Comparison of ENCODE assay signal across 1 cellular context in the genomic region with DNA sequence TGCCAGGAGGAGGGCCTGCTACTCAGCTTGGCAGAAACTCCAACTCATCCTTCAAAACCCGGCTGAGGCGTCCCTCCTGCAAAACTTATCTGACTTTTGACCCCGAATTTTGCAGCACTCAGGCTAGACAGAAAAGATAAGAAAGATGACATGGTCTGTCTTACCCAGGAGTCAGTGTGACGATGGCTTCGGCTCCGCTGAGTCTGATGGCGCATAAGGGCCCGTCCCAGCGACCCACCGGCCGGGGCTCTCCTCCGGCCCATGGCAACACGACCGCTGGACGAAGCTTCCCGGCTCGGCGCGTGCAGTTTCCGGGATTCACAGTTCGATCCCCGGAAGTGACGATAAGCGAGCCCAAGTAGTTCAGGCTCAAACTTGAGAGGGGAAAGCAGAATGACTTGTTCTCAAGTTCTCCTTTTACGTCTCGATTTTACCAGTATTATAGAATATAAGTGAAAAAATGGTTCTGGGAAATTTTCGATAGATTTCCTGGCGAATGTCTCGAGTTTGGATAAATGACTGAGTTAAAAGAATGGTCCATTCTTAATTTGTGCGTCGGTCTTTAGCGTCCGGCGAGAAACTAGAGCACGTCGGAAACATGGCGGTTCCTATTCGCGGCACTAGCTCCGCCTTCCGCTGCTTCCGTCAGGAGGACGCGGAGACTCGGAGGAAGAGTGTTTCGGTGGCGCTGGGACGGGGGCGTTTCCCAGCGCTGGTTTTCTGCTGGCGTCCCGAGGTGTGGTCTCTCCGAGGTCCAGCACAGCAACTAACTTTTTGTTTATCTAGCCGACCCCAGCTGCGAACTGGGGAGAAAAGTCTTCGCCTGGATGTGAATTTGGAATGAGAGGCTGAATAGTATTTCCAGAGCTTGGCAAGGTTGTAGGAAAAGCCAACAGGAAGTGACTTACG.
TF ChIP-seq lines count a peak whose summit lies in the region.

LSG1 (minus strand) TSS at position 292 of the 909 bp plus-strand sequence; CDS start at position 263, 29 bp downstream.

TF ChIP-seq in HEK293, 187 proteins besides CTCF, POLR2A, EP300 and RAD21 (continued from another document and continues in another):
- TF ChIP-seq ZBTB49 (tag by site-specific recombination; IDR thresholded peaks at IDR 0.05; ENCODE audit: low read depth) (no peak), ZNF560 (tag by site-specific recombination; IDR thresholded peaks at IDR 0.05; ENCODE audit: borderline replicate concordance) (no peak), GLI4 (tag by site-specific recombination; IDR thresholded peaks at IDR 0.05) (peak; percentile 91), ZNF473 (tag by site-specific recombination; IDR thresholded peaks at IDR 0.05) (no peak), ZNF530 (tag by site-specific recombination; IDR thresholded peaks at IDR 0.05; ENCODE audit: low read depth) (no peak), KLF8 (tag by site-specific recombination; IDR thresholded peaks at IDR 0.05) (peak; percentile 95), ZNF426 (tag by site-specific recombination; IDR thresholded peaks at IDR 0.05) (no peak), ZNF132 (tag by site-specific recombination; IDR thresholded peaks at IDR 0.05; ENCODE audit: borderline replicate concordance) (no peak), KLF1 (tag by site-specific recombination; IDR thresholded peaks at IDR 0.05) (peak; percentile 65; the same call in 1 of the 2 replicates), ZBTB8A (tag by site-specific recombination; IDR thresholded peaks at IDR 0.05) (peak; percentile 52), ZNF645 (tag by site-specific recombination; IDR thresholded peaks at IDR 0.05) (no peak), ZNF792 (tag by site-specific recombination; IDR thresholded peaks at IDR 0.05) (no peak), TCF7L2 (IDR thresholded peaks at IDR 0.05; ENCODE audit: borderline replicate concordance, low read depth, low read length) (no peak; the same call in 1 of the 2 replicates), ZNF658 (tag by site-specific recombination; IDR thresholded peaks at IDR 0.05) (no peak), ZNF660 (tag by site-specific recombination; IDR thresholded peaks at IDR 0.05) (peak; percentile 99), ZNF239 (tag by site-specific recombination; IDR thresholded peaks at IDR 0.05) (no peak), ZNF366 (tag by site-specific recombination; conservative IDR thresholded peaks at IDR 0.05) (peak; percentile 33; the same call in 1 of the 2 replicates), ZNF138 (tag by site-specific recombination; IDR thresholded peaks at IDR 0.05; ENCODE audit: borderline replicate concordance) (no peak), ZSCAN30 (tag by site-specific recombination; IDR thresholded peaks at IDR 0.05) (peak; percentile 98), SCRT1 (tag by site-specific recombination; IDR thresholded peaks at IDR 0.05; ENCODE audit: borderline replicate concordance) (no peak), PBX3 (CRISPR knock-in tag; IDR thresholded peaks at IDR 0.05) (no peak), ZNF654 (tag by site-specific recombination; IDR thresholded peaks at IDR 0.05; ENCODE audit: low read depth) (peak; percentile 22; the same call in 1 of the 2 replicates), ZNF624 (tag by site-specific recombination; IDR thresholded peaks at IDR 0.05) (no peak), ZNF121 (tag by site-specific recombination; IDR thresholded peaks at IDR 0.05) (0 out of 2 replicates have a peak, but pooled peaks have one; percentile 11), ZNF202 (tag by site-specific recombination; IDR thresholded peaks at IDR 0.05; ENCODE audit: borderline replicate concordance) (no peak), ZNF37A (tag by site-specific recombination; IDR thresholded peaks at IDR 0.05) (no peak), ZNF692 (tag by site-specific recombination; IDR thresholded peaks at IDR 0.05) (peak; percentile 78), ZNF747 (tag by site-specific recombination; IDR thresholded peaks at IDR 0.05) (no peak), ZNF157 (tag by site-specific recombination; IDR thresholded peaks at IDR 0.05) (no peak), ZBTB20 (tag by site-specific recombination; IDR thresholded peaks at IDR 0.05) (no peak), ZNF155 (tag by site-specific recombination; IDR thresholded peaks at IDR 0.05) (no peak), ZNF266 (tag by site-specific recombination; IDR thresholded peaks at IDR 0.05; ENCODE audit: low read depth) (no peak), BCL11B (tag by site-specific recombination; IDR thresholded peaks at IDR 0.05; ENCODE audit: low read depth) (peak; percentile 60), ZNF529 (tag by site-specific recombination; IDR thresholded peaks at IDR 0.05; ENCODE audit: insufficient replicate concordance) (no peak), ZNF354C (tag by site-specific recombination; IDR thresholded peaks at IDR 0.05; ENCODE audit: borderline replicate concordance, low read depth) (no peak), ZFP41 (tag by site-specific recombination; IDR thresholded peaks at IDR 0.05; ENCODE audit: borderline replicate concordance) (no peak), SETDB1 (IDR thresholded peaks at IDR 0.05; ENCODE audit: insufficient read length, low read length) (no peak), ZNF776 (tag by site-specific recombination; IDR thresholded peaks at IDR 0.05; ENCODE audit: borderline replicate concordance) (no peak), ZNF391 (tag by site-specific recombination; IDR thresholded peaks at IDR 0.05; ENCODE audit: borderline replicate concordance, low read depth) (no peak; the same call in 1 of the 2 replicates), KLF7 (tag by site-specific recombination; IDR thresholded peaks at IDR 0.05; ENCODE audit: borderline replicate concordance) (peak; percentile 93), ZBTB10 (tag by site-specific recombination; IDR thresholded peaks at IDR 0.05) (no peak), ZNF830 (tag by site-specific recombination; IDR thresholded peaks at IDR 0.05; ENCODE audit: low read depth) (no peak), ZNF169 (tag by site-specific recombination; IDR thresholded peaks at IDR 0.05) (no peak), ZNF146 (tag by site-specific recombination; IDR thresholded peaks at IDR 0.05) (peak; percentile 50), KLF16 (tag by site-specific recombination; IDR thresholded peaks at IDR 0.05) (peak; percentile 98), KLF9 (tag by site-specific recombination; IDR thresholded peaks at IDR 0.05; ENCODE audit: low read depth) (peak; percentile 94)
- TF ChIP-seq, protein P1, sequence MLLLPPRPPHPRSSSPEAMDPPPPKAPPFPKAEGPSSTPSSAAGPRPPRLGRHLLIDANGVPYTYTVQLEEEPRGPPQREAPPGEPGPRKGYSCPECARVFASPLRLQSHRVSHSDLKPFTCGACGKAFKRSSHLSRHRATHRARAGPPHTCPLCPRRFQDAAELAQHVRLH (tag by site-specific recombination; IDR thresholded peaks at IDR 0.05), result peak; percentile 69; the same call in 1 of the 2 replicates
- TF ChIP-seq, protein P2, sequence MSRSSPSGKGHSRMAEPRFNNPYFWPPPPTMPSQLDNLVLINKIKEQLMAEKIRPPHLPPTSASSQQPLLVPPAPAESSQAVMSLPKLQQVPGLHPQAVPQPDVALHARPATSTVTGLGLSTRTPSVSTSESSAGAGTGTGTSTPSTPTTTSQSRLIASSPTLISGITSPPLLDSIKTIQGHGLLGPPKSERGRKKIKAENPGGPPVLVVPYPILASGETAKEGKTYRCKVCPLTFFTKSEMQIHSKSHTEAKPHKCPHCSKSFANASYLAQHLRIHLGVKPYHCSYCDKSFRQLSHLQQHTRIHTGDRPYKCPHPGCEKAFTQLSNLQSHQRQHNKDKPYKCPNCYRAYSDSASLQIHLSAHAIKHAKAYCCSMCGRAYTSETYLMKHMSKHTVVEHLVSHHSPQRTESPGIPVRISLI (tag by site-specific recombination; IDR thresholded peaks at IDR 0.05), result peak; percentile 60; the same call in 1 of the 2 replicates
- TF ChIP-seq, protein P3, sequence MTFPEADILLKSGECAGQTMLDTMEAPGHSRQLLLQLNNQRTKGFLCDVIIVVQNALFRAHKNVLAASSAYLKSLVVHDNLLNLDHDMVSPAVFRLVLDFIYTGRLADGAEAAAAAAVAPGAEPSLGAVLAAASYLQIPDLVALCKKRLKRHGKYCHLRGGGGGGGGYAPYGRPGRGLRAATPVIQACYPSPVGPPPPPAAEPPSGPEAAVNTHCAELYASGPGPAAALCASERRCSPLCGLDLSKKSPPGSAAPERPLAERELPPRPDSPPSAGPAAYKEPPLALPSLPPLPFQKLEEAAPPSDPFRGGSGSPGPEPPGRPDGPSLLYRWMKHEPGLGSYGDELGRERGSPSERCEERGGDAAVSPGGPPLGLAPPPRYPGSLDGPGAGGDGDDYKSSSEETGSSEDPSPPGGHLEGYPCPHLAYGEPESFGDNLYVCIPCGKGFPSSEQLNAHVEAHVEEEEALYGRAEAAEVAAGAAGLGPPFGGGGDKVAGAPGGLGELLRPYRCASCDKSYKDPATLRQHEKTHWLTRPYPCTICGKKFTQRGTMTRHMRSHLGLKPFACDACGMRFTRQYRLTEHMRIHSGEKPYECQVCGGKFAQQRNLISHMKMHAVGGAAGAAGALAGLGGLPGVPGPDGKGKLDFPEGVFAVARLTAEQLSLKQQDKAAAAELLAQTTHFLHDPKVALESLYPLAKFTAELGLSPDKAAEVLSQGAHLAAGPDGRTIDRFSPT (tag by site-specific recombination; IDR thresholded peaks at IDR 0.05), result no peak
- TF ChIP-seq, protein P4, sequence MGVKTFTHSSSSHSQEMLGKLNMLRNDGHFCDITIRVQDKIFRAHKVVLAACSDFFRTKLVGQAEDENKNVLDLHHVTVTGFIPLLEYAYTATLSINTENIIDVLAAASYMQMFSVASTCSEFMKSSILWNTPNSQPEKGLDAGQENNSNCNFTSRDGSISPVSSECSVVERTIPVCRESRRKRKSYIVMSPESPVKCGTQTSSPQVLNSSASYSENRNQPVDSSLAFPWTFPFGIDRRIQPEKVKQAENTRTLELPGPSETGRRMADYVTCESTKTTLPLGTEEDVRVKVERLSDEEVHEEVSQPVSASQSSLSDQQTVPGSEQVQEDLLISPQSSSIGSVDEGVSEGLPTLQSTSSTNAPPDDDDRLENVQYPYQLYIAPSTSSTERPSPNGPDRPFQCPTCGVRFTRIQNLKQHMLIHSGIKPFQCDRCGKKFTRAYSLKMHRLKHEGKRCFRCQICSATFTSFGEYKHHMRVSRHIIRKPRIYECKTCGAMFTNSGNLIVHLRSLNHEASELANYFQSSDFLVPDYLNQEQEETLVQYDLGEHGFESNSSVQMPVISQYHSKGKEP (tag by site-specific recombination; IDR thresholded peaks at IDR 0.05), result no peak
